Comparison of ENCODE assay signal across 21 cellular contexts in the genomic region with DNA sequence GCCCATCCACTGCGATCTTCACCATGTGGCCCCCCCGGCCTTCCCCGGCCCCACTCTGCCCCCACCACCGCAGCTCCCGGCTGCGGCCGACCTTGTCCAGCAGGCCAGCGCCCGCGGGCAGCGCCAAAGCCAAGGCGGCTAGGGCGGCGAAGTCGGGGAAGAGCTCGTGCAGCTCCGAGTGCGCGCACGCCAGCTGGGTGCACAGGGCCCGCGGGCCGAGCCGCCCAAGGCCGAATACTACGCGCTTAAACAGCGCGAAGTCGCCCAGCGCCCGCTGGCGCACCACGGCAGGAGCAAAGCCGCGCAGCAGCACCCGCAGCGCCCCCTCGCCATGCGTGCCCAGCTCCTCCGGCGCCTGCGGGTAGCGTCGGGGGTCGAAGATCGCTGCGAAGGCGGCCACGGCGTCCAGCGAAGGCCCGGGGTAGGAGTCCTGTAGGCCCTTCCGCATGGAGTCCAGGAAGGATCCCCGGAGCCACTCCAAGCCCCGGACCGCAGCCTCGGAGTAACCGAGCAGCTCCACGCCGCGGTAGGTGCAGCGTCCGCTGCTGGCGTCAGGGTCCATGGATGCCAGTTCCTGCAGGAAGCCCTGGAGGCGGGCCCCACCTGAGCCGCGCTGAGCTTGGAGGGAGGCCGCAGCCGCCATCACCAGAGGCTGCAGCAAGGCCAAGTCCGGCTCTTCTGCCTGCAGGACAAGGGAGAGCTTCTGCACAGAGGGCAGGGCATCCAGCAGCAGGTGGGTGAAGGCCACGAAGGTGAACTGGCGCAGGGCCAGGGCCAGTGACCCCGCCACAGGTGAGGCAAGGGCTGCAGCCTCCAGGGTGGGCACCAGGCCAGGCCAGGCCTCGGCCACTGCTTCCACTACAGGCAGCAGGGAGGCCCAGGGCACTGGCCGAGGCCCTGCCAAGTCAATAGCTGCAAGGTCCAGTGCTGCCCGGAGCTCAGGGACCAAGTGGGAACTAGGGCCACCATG. TPM values are rescaled to one million over a fixed set of nuclear protein-coding genes. Genes with fewer than 3 reads are reported as not detected.
DNase-seq lines count a peak whose midpoint lies in the region; ATAC-seq and TF ChIP-seq lines count a peak whose summit lies in the region.
"Had no signal": no experiment of that assay in that cellular context is flagged by ENCODE, and none has a peak within 500 bp of the region (broad histone marks: within the 10 kb centered on the region; RNA-seq: fewer than 3 reads in every experiment).

No MANE protein-coding gene starts in this region.

- no peaks in the 10 kb centered on the region for H3K9me3 ChIP-seq in heart right ventricle
- no peaks in the 10 kb centered on the region for H3K9me3 ChIP-seq in endodermal cell (ENCODE audit: control insufficient read depth, low read length)
- H3K9me3 ChIP-seq in lower lobe of right lung, result no peaks in the 10 kb centered on the region
- H3K9me3 ChIP-seq in suprapubic skin, result no peaks in the 10 kb centered on the region
- H3K9me3 ChIP-seq: breast epithelium, gastroesophageal sphincter had no signal

- H3K4me1 Mint-ChIP-seq in endodermal cell, result peaks cover 7% of the 10 kb centered on the region

- H3K9ac ChIP-seq in endodermal cell (ENCODE audit: extremely low read depth, low read length, poor library complexity, severe bottlenecking), result no peak overlapping the region

- no peaks in the 10 kb centered on the region for H3K9me3 Mint-ChIP-seq in endodermal cell
- H3K9me3 Mint-ChIP-seq: activated naive CD8-positive, alpha-beta T cell treated with anti-CD3 and anti-CD28 coated beads for 36 hours; mesothelial cell of epicardium; natural killer cell treated with Interleukin-12 subunit alpha and Interleukin-12 subunit beta and Interleukin-15 and Interleukin-18, amount 100 ng/mL, for 72 hours had no signal

- H3K36me3 ChIP-seq in heart right ventricle (peaks cover 0 to 7% (median 0%) of the 10 kb centered on the region in 9 donors), endodermal cell (ENCODE audit: control insufficient read depth, insufficient read depth, low read length) (no peaks in the 10 kb centered on the region), lower lobe of right lung (no peaks in the 10 kb centered on the region), suprapubic skin (no peaks in the 10 kb centered on the region)
- H3K36me3 ChIP-seq: breast epithelium, gastroesophageal sphincter had no signal

- no peak for DNase-seq in heart right ventricle
- DNase-seq in cardiac septum (ENCODE audit: low spot score), result no peak
- peak; percentile 50 for DNase-seq in endodermal cell
- DNase-seq in lower lobe of right lung, result no peak
- no peak for DNase-seq in NOMO-1 (lab: John Stamatoyannopoulos, UW; ENCODE audit: unreplicated experiment in 2 of 2)
- no peak for DNase-seq in epidermal melanocyte (ENCODE audit: insufficient read length, low spot score)
- DNase-seq in suprapubic skin (ENCODE audit: low spot score in 2 of 2), result no peak
- DNase-seq: activated CD4-positive, alpha-beta T cell treated with anti-CD3 and anti-CD28 coated beads for 4 hours; activated naive CD8-positive, alpha-beta T cell treated with anti-CD3 and anti-CD28 coated beads for 36 hours; DMS153; kidney glomerular epithelial cell; MM.1S; NCI-H774; SHP77; stimulated activated CD4-positive, alpha-beta T cell treated with anti-CD3 and anti-CD28 coated beads, Interleukin-2, amount 100 ng/mL, for 48 hours had no signal

- H3K4me3 ChIP-seq in heart right ventricle, result peak overlapping the region in 7 of 10 donors; percentile 8 to 35 (median 25)
- no peak overlapping the region for H3K4me3 ChIP-seq in endodermal cell (ENCODE audit: low read length)
- H3K4me3 ChIP-seq in lower lobe of right lung, result no peak overlapping the region
- no peak overlapping the region for H3K4me3 ChIP-seq in suprapubic skin
- H3K4me3 ChIP-seq: skin epidermis had no signal

- ATAC-seq in heart right ventricle, result peak in 6 of 8 donors; percentile 14 to 63 (median 24)
- ATAC-seq in lower lobe of right lung, result peak; percentile 15 to 29
- no peak for ATAC-seq in GM18907 (IDR thresholded peaks at IDR 0.05; ENCODE audit: unreplicated experiment)
- ATAC-seq: gastroesophageal sphincter; natural killer cell treated with Interleukin-12 subunit alpha and Interleukin-12 subunit beta and Interleukin-15 and Interleukin-18, amount 100 ng/mL, for 72 hours had no signal

- 36 to 37% methylated on average over 77 of the region's 77 CpGs for WGBS in heart right ventricle, 2 donors
- WGBS in endodermal cell (ENCODE audit: insufficient coverage in 1 of 2, insufficient read length in 1 of 2), 2 experiments, result 95 to 97% methylated on average over 45 to 77 of the region's 77 CpGs
- no CpG with 5 or more reads among the region's 77 CpGs for WGBS in suprapubic skin

- H3K27me3 ChIP-seq in heart right ventricle (peaks cover 0 to 31% (median 15%) of the 10 kb centered on the region in 7 donors), endodermal cell (ENCODE audit: control insufficient read depth, insufficient read depth, low read length, poor library complexity, severe bottlenecking) (no peaks in the 10 kb centered on the region), lower lobe of right lung (ENCODE audit: low read depth) (peaks cover 11% of the 10 kb centered on the region), suprapubic skin (no peaks in the 10 kb centered on the region)
- H3K27me3 ChIP-seq: breast epithelium had no signal

- H3K27me3 Mint-ChIP-seq in endodermal cell (ENCODE audit: insufficient read depth), result no peaks in the 10 kb centered on the region
- H3K27me3 Mint-ChIP-seq: natural killer cell treated with Interleukin-12 subunit alpha and Interleukin-12 subunit beta and Interleukin-15 and Interleukin-18, amount 100 ng/mL, for 72 hours had no signal

- no peak for TF ChIP-seq CTCF in heart right ventricle (IDR thresholded peaks at IDR 0.05)
- no peak for TF ChIP-seq CTCF in endodermal cell (conservative IDR thresholded peaks at IDR 0.05)
- TF ChIP-seq CTCF in lower lobe of right lung (IDR thresholded peaks at IDR 0.05), result no peak
- TF ChIP-seq CTCF in suprapubic skin (IDR thresholded peaks at IDR 0.05), result no peak

- no peak overlapping the region for H3K27ac Mint-ChIP-seq in endodermal cell
- H3K27ac Mint-ChIP-seq: activated naive CD8-positive, alpha-beta T cell treated with anti-CD3 and anti-CD28 coated beads for 36 hours; mesothelial cell of epicardium; natural killer cell treated with Interleukin-12 subunit alpha and Interleukin-12 subunit beta and Interleukin-15 and Interleukin-18, amount 100 ng/mL, for 72 hours had no signal

- H3K4me1 ChIP-seq in heart right ventricle (peaks cover 0 to 10% (median 5%) of the 10 kb centered on the region in 9 donors), endodermal cell (ENCODE audit: control insufficient read depth, insufficient read depth, low read length) (no peaks in the 10 kb centered on the region), lower lobe of right lung (no peaks in the 10 kb centered on the region), suprapubic skin (no peaks in the 10 kb centered on the region)
- H3K4me1 ChIP-seq: breast epithelium had no signal

- no peak for TF ChIP-seq EP300 in suprapubic skin (IDR thresholded peaks at IDR 0.05)

- H3K27ac ChIP-seq in heart right ventricle, result no peak overlapping the region
- H3K27ac ChIP-seq in endodermal cell (ENCODE audit: low read depth, low read length), result no peak overlapping the region
- no peak overlapping the region for H3K27ac ChIP-seq in lower lobe of right lung
- no peak overlapping the region for H3K27ac ChIP-seq in suprapubic skin
- H3K27ac ChIP-seq: breast epithelium, gastroesophageal sphincter, skin epidermis had no signal

- intact Hi-C loops in heart right ventricle (cut with DNase I), result no loop called here
- intact Hi-C loops in cardiac septum (cut with DNase I), result no loop called here
- intact Hi-C loops in lower lobe of right lung (cut with DNase I), result no loop called here

- H3K4me3 Mint-ChIP-seq in endodermal cell, result no peak overlapping the region
- H3K4me3 Mint-ChIP-seq: activated naive CD8-positive, alpha-beta T cell treated with anti-CD3 and anti-CD28 coated beads for 36 hours; mesothelial cell of epicardium; natural killer cell treated with Interleukin-12 subunit alpha and Interleukin-12 subunit beta and Interleukin-15 and Interleukin-18, amount 100 ng/mL, for 72 hours had no signal

- H3K36me3 Mint-ChIP-seq in endodermal cell (ENCODE audit: low read depth), result no peaks in the 10 kb centered on the region
- H3K36me3 Mint-ChIP-seq: activated naive CD8-positive, alpha-beta T cell treated with anti-CD3 and anti-CD28 coated beads for 36 hours; mesothelial cell of epicardium; natural killer cell treated with Interleukin-12 subunit alpha and Interleukin-12 subunit beta and Interleukin-15 and Interleukin-18, amount 100 ng/mL, for 72 hours had no signal

- TF ChIP-seq POLR2A in suprapubic skin (IDR thresholded peaks at IDR 0.05), result no peak

RNA-seq across cellular contexts. Expression of a gene that starts 10.3 kb away (rescaled TPM):
- total RNA-seq in heart right ventricle (1 to 10 TPM in 3 of 10 donors, under 1 TPM in 7; 0.46 to 1.2 (median 0.88) TPM), cardiac septum (0.43 TPM), endodermal cell (1 to 10 TPM; 1.7 to 2.9 TPM), lower lobe of right lung (0.89 TPM), suprapubic skin (1 to 10 TPM in 2 of 4 donors, under 1 TPM in 2; 0.60 to 2.3 (median 1.4) TPM)
- polyA plus RNA-seq in heart right ventricle, result 1 to 10 TPM in 1 of 2 donors, under 1 TPM in 1; 0.26 to 1.2 TPM
- 2.2 TPM for polyA plus RNA-seq in endodermal cell (2013, experiment 1 of 2)
- 2.2 TPM for polyA plus RNA-seq in endodermal cell (2013, experiment 2 of 2)
- total RNA-seq: natural killer cell treated with Interleukin-12 subunit alpha and Interleukin-12 subunit beta and Interleukin-15 and Interleukin-18, amount 100 ng/mL, for 72 hours had no signal

RNA-seq across cellular contexts. Expression of a gene that starts 20.2 kb away (rescaled TPM):
- 10 to 100 TPM; 50.1 to 64.1 (median 57.2) TPM for total RNA-seq in heart right ventricle
- polyA plus RNA-seq in heart right ventricle, result 10 to 100 TPM; 51.4 to 61.2 TPM
- total RNA-seq in cardiac septum, result 50.7 TPM
- total RNA-seq in endodermal cell, result 10 to 100 TPM; 48.0 to 51.2 TPM
- 58.2 TPM for polyA plus RNA-seq in endodermal cell (2013, experiment 1 of 2)
- polyA plus RNA-seq in endodermal cell (2013, experiment 2 of 2), result 53.7 TPM
- total RNA-seq in lower lobe of right lung, result 27.1 TPM
- 10 to 100 TPM; 33.7 to 52.5 (median 43.9) TPM for total RNA-seq in suprapubic skin

RNA-seq across cellular contexts. Expression of a gene that starts 22.8 kb away (rescaled TPM):
- total RNA-seq in heart right ventricle (10 to 100 TPM; 68.8 to 90.0 (median 80.5) TPM), cardiac septum (77.4 TPM), endodermal cell (100 to 1,000 TPM; 112 to 116 TPM), lower lobe of right lung (82.0 TPM), suprapubic skin (10 to 100 TPM; 57.5 to 82.6 (median 60.2) TPM)
- polyA plus RNA-seq in heart right ventricle, result 100 to 1,000 TPM in 1 of 2 donors, 10 to 100 TPM in 1; 93.7 to 121 TPM
- 90.7 TPM for polyA plus RNA-seq in endodermal cell (2013, experiment 1 of 2)
- polyA plus RNA-seq in endodermal cell (2013, experiment 2 of 2), result 88.3 TPM

RNA-seq across cellular contexts. Expression of a gene that starts 58.2 kb away (rescaled TPM):
- under 1 TPM in 9 of 10 donors, not detected in 1; 0.16 to 0.56 (median 0.24) TPM for total RNA-seq in heart right ventricle
- under 1 TPM; 0.09 to 0.29 TPM for polyA plus RNA-seq in heart right ventricle
- total RNA-seq in cardiac septum, result 0.13 TPM
- 1 to 10 TPM; 1.4 to 2.1 TPM for total RNA-seq in endodermal cell
- 5.8 TPM for polyA plus RNA-seq in endodermal cell (2013, experiment 1 of 2)
- polyA plus RNA-seq in endodermal cell (2013, experiment 2 of 2), result 6.0 TPM
- total RNA-seq in lower lobe of right lung, result 1.2 TPM
- total RNA-seq in suprapubic skin, result 1 to 10 TPM in 1 of 4 donors, under 1 TPM in 3; 0.47 to 1.9 (median 0.68) TPM
- total RNA-seq: gastroesophageal sphincter; natural killer cell treated with Interleukin-12 subunit alpha and Interleukin-12 subunit beta and Interleukin-15 and Interleukin-18, amount 100 ng/mL, for 72 hours had no signal

Comparison
In these comparisons a context has a peak if more than half of its experiments do, and no peak if none do; other contexts are left out.
1. H3K4me3 ChIP-seq: peak in heart right ventricle (7 of 10); none in endodermal cell (single experiment), lower lobe of right lung (single experiment) and suprapubic skin (single experiment).